ENCODE assay signal across 8 cellular contexts in the genomic region with DNA sequence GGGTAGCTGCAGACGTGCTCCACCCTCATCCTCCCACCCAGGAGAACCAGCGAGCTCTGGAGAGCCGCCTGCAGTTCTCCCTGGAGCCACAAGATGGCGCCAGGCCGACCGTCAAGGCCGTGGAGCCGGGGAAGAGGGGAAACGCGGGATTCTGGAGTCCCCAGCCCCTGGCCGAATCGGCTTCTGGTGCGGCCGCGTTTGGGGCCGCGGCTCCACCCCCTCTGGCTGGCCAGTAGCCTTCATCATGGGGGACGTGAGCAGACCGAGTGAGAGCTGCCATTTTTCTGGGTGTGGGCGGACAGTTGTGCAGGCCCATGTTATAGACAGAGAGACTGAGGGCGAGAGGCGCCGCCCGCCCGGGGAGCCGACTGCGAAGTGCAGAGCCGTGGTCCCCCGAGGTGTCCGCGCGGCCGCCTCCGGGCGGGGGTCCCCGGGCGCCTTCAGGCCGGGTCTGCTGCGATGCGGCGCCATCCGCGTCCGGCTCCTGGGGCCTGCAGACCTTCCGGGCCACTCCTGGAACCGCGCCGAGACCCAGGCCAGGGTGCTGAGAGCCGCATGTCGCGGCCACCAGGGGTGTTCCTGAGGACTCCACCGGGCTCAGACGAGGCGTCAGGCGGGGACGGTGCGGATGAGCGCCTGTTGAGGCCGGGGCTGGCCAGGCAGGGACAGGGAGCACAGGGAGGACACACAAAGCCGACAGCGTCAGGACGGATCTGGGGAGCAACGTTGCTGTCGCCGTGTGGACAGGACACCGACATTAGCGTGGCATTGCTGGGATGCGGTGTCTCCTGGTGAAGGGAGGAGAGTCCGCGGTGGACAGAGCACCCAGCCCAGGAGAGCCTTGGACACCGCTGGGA.
A peak's percentile ranks its signal among the peaks of the same experiment; 100 is the strongest.
DNase-seq lines count a peak whose midpoint lies in the region; ATAC-seq and TF ChIP-seq lines count a peak whose summit lies in the region.

No MANE protein-coding gene starts in this region.

- 36 to 43% methylated on average over 64 to 71 of the region's 71 CpGs for WGBS in esophagus, 2 donors

- DNase-seq in NCI-H345 treated with DMSO at 0.1 percent for 48 hours (lab: John Stamatoyannopoulos, UW; ENCODE audit: unreplicated experiment) (peak; percentile 22), mucosa of gallbladder (ENCODE audit: low spot score) (peak; percentile 82)
- DNase-seq in activated CD8-positive, alpha-beta memory T cell treated with anti-CD3 and anti-CD28 coated beads for 48 hours (ENCODE audit: low read depth in 2 of 3, low spot score in 2 of 3), result peak; percentile 31 to 58 (median 41)
- DNase-seq in stimulated activated CD8-positive, alpha-beta memory T cell treated with anti-CD3 and anti-CD28 coated beads, Interleukin-7, amount 100 ng/mL, for 48 hours (ENCODE audit: extremely low read depth in 1 of 2, low read depth in 1 of 2), result peak; percentile 22 to 33

- no peak overlapping the region for H3K27ac ChIP-seq in esophagus (ENCODE audit: low read depth in 2 of 2, low read length in 1 of 2)

- H3K9me3 ChIP-seq in esophagus (ENCODE audit: control insufficient read depth in 2 of 2, insufficient read depth in 1 of 2, low read depth in 1 of 2, low read length in 1 of 2), result peaks cover 0 to 3% of the 10 kb centered on the region in 2 donors

- ATAC-seq in HG02763 (IDR thresholded peaks at IDR 0.05; ENCODE audit: unreplicated experiment), result peak; percentile 48
- no peak for ATAC-seq in GM18873 (IDR thresholded peaks at IDR 0.05; ENCODE audit: low FRiP score, unreplicated experiment)

- H3K27me3 ChIP-seq in esophagus (ENCODE audit: control insufficient read depth in 1 of 2, insufficient read depth in 2 of 2, low read length in 2 of 2), result no peaks in the 10 kb centered on the region

- peaks cover 2 to 8% of the 10 kb centered on the region in 2 donors for H3K4me1 ChIP-seq in esophagus (ENCODE audit: control insufficient read depth in 2 of 2, insufficient read depth in 2 of 2, low read length in 1 of 2)

- H3K4me3 ChIP-seq in esophagus (ENCODE audit: low read depth in 1 of 2, low read length in 2 of 2), result peak overlapping the region; percentile 31 to 40

- peak; percentile 97 for TF ChIP-seq CTCF in GM12873 (IDR thresholded peaks at IDR 0.05; ENCODE audit: insufficient read depth, low read depth, low read length, missing control alignments)

- no peaks in the 10 kb centered on the region for H3K36me3 ChIP-seq in esophagus (ENCODE audit: control insufficient read depth in 2 of 2, insufficient read depth in 2 of 2, low read length in 1 of 2)

Comparison
In these comparisons a context has a peak if more than half of its experiments do, and no peak if none do; other contexts are left out.
1. DNase-seq: peak in every context shown above with its lines; median percentile 82 in mucosa of gallbladder; 41 in activated CD8-positive, alpha-beta memory T cell treated with anti-CD3 and anti-CD28 coated beads for 48 hours; 28 in stimulated activated CD8-positive, alpha-beta memory T cell treated with anti-CD3 and anti-CD28 coated beads, Interleukin-7, amount 100 ng/mL, for 48 hours; 22 in NCI-H345 treated with DMSO at 0.1 percent for 48 hours.